ENCODE assay signal across 27 cellular contexts in the genomic region with DNA sequence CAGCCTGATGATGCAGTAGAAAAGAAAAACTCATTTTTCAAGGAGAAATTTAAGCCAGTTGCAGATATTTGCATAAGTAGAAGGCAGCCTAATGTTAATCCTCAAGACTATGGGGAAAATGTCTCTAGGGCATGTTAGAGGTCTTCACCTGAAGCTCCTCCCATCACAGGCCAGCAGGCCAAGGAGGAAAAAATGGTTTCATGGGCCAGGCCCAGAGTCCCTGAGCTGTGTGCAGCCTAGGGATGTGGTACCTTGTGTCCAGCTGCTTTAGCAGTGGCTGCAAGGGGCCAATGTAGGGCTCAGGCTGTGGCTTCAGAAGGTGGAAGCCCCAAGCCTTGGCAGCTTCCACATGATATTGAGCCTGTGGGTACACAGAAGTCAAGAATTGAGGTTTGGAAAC.
"Had no signal": no experiment of that assay in that cellular context is flagged by ENCODE, and none has a peak within 500 bp of the region (broad histone marks: within the 10 kb centered on the region; RNA-seq: fewer than 3 reads in every experiment).

No MANE protein-coding gene starts in this region.

- H3K27ac ChIP-seq: stomach, suprapubic skin, testis, thoracic aorta, thyroid gland, tibial artery, tibial nerve, transverse colon, upper lobe of left lung, upper lobe of right lung, uterus, vagina had no signal

- ATAC-seq: stimulated activated effector memory CD8-positive, alpha-beta T cell treated with anti-CD3 and anti-CD28 coated beads, Interleukin-12 subunit alpha, Interleukin-12 subunit beta, amount 100 ng/mL, for 72 hours; stimulated activated memory B cell treated with anti-CD40 and anti-IgM and Interleukin-4, amounts not matched to agents 10 μg/mL and 1 μg/mL and 100 μg/mL, for 72 hours; stimulated activated naive B cell treated with anti-CD40 and anti-IgM and Interleukin-4, amounts not matched to agents 10 μg/mL and 1 μg/mL and 100 μg/mL, for 72 hours; stimulated activated naive CD8-positive, alpha-beta T cell treated with anti-CD3 and anti-CD28 coated beads, Interleukin-15, amount 100 ng/mL, for 72 hours; stimulated activated naive CD8-positive, alpha-beta T cell treated with anti-CD3 and anti-CD28 coated beads, Interleukin-15, Interleukin-2, amounts not matched to agents 100 U/mL and 50 U/mL, for 24 hours; upper lobe of right lung had no signal

- FAIRE-seq: urothelium cell line had no signal

- H3K27me3 ChIP-seq: stomach, suprapubic skin, testis, thyroid gland, tibial artery, tibial nerve, transverse colon, upper lobe of left lung, upper lobe of right lung, uterus, vagina had no signal

- H3K4me1 ChIP-seq: stomach, suprapubic skin, testis, thyroid gland, tibial artery, tibial nerve, transverse colon, upper lobe of left lung, upper lobe of right lung, uterus, vagina had no signal

- H3K9me3 ChIP-seq: suprapubic skin, testis, thoracic aorta, thyroid gland, tibial artery, upper lobe of right lung, uterus, vagina had no signal

- DNase-seq: stimulated activated CD4-positive, alpha-beta T cell treated with anti-CD3 and anti-CD28 coated beads, Interleukin-2, amount 100 ng/mL, for 48 hours; stimulated activated CD4-positive, alpha-beta T cell treated with anti-CD3 and anti-CD28 coated beads, Interleukin-4, amount 100 ng/mL, for 1 hour; stimulated activated CD4-positive, alpha-beta T cell treated with anti-CD3 and anti-CD28 coated beads, Interleukin-4, amount 100 ng/mL, for 24 hours; stimulated activated CD4-positive, alpha-beta T cell treated with anti-CD3 and anti-CD28 coated beads, Interleukin-4, amount 100 ng/mL, for 4 hours; stimulated activated CD8-positive, alpha-beta memory T cell treated with anti-CD3 and anti-CD28 coated beads, Interleukin-4, amount 100 ng/mL, for 48 hours; stimulated activated naive B cell treated with anti-CD40 and anti-IgM and Interleukin-4, amounts not matched to agents 10 μg/mL and 1 μg/mL and 100 μg/mL, for 72 hours; stimulated activated naive CD4-positive, alpha-beta T cell; stimulated activated naive CD4-positive, alpha-beta T cell treated with Interleukin-2 at 50 U/mL for 16 hours; stimulated activated naive CD8-positive, alpha-beta T cell treated with anti-CD3 and anti-CD28 coated beads, Interleukin-15, amount 100 ng/mL, for 72 hours; stimulated activated naive CD8-positive, alpha-beta T cell treated with anti-CD3 and anti-CD28 coated beads, Interleukin-15, Interleukin-2, amounts not matched to agents 100 U/mL and 50 U/mL, for 24 hours; stomach; substantia nigra; testis; thyroid gland; tibial artery; transverse colon; trophoblast cell; upper lobe of left lung; upper lobe of right lung; uterus had no signal

- H3K4me3 ChIP-seq: stomach, suprapubic skin, testis, thoracic aorta, thyroid gland, tibial artery, tibial nerve, transverse colon, upper lobe of left lung, upper lobe of right lung, uterus, vagina had no signal

- H3K36me3 ChIP-seq: stomach, suprapubic skin, thoracic aorta, thyroid gland, tibial artery, tibial nerve, transverse colon, upper lobe of left lung, upper lobe of right lung, uterus, vagina had no signal
